In the genomic region with DNA sequence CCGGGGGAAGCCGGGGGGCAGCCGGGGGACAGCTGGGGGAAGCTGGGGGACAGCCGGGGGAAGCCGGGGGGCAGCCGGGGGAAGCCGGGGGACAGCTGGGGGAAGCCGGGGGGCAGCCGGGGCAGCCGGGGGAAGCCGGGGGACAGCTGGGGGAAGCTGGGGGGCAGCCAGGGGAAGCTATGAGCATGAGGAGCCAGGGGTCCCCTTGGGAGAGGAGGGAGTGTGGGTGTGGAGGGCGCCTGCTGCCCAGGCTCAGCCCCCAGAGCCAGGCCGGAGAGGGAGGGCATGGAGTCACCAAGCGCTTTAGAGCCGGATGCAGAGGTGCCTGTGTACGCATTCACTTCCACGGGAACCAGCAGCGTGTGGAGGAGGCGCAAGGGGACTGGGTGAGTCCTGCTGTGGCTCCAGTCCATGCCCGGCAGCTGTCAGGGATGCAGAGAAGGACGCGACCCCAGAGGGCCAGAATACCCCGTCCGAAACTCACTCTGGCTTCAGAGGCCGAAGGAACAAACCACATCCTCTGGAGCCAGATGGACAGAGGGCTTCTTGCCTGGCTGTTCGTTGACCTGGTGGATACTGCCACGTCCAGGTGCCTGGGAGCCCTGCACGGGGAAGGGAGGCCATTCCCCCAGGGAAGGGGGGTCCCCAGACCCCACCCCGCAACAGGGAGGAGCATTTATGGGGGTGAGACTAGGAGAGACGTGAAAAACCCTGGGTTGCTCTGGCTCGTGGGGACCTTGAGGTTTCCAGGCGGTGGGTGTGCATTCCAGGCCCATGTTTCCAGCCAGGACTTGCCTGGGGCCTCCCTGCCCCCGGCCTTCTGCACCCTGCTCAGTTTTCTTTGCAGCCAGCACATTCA, we compare ENCODE assay signal across 1 cellular context.
TF ChIP-seq lines count a peak whose summit lies in the region.

No MANE protein-coding gene starts in this region.

TF ChIP-seq in HepG2, 621 proteins besides CTCF, POLR2A, EP300 and RAD21 (continued from another document):
- TF ChIP-seq ZNF749 (CRISPR knock-in tag; IDR thresholded peaks at IDR 0.05; ENCODE audit: borderline replicate concordance), result no peak
- TF ChIP-seq PCBP1 (IDR thresholded peaks at IDR 0.05; ENCODE audit: borderline replicate concordance, low read depth, low read length), result no peak
- no peak for TF ChIP-seq EEA1 (CRISPR knock-in tag; IDR thresholded peaks at IDR 0.05; ENCODE audit: borderline replicate concordance)
- TF ChIP-seq GTF3A (CRISPR knock-in tag; conservative IDR thresholded peaks at IDR 0.05), result no peak
- no peak for TF ChIP-seq ZBTB8A (CRISPR knock-in tag; IDR thresholded peaks at IDR 0.05; ENCODE audit: borderline replicate concordance, low read depth)
- TF ChIP-seq ZNF687 (CRISPR knock-in tag; IDR thresholded peaks at IDR 0.05), result peak; percentile 64
- TF ChIP-seq NFYB (CRISPR knock-in tag; IDR thresholded peaks at IDR 0.05), result no peak
- TF ChIP-seq ZBTB38 (CRISPR knock-in tag; IDR thresholded peaks at IDR 0.05), result 0 out of 2 replicates have a peak, but pooled peaks have one; percentile 16
- TF ChIP-seq KDM2A (CRISPR knock-in tag; IDR thresholded peaks at IDR 0.05; ENCODE audit: borderline replicate concordance, low read depth), result peak; percentile 21; the same call in 1 of the 2 replicates
- TF ChIP-seq MBD4 (IDR thresholded peaks at IDR 0.05; ENCODE audit: borderline replicate concordance, low read length), result no peak
- TF ChIP-seq, protein P1, sequence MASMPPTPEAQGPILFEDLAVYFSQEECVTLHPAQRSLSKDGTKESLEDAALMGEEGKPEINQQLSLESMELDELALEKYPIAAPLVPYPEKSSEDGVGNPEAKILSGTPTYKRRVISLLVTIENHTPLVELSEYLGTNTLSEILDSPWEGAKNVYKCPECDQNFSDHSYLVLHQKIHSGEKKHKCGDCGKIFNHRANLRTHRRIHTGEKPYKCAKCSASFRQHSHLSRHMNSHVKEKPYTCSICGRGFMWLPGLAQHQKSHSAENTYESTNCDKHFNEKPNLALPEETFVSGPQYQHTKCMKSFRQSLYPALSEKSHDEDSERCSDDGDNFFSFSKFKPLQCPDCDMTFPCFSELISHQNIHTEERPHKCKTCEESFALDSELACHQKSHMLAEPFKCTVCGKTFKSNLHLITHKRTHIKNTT (CRISPR knock-in tag; IDR thresholded peaks at IDR 0.05), result no peak
- no peak for TF ChIP-seq ZMYM3 (CRISPR knock-in tag; IDR thresholded peaks at IDR 0.05)
- TF ChIP-seq FOXA1 (IDR thresholded peaks at IDR 0.05), result no peak
- TF ChIP-seq FOXA1 (CRISPR knock-in tag; IDR thresholded peaks at IDR 0.05), result 0 out of 2 replicates have a peak, but pooled peaks have one; percentile 11
- TF ChIP-seq YEATS4 (CRISPR knock-in tag; IDR thresholded peaks at IDR 0.05; ENCODE audit: borderline replicate concordance), result no peak
- TF ChIP-seq EED (CRISPR knock-in tag; IDR thresholded peaks at IDR 0.05), result no peak
- TF ChIP-seq ZNF232 (CRISPR knock-in tag; IDR thresholded peaks at IDR 0.05; ENCODE audit: borderline replicate concordance), result no peak
- TF ChIP-seq, protein P2, sequence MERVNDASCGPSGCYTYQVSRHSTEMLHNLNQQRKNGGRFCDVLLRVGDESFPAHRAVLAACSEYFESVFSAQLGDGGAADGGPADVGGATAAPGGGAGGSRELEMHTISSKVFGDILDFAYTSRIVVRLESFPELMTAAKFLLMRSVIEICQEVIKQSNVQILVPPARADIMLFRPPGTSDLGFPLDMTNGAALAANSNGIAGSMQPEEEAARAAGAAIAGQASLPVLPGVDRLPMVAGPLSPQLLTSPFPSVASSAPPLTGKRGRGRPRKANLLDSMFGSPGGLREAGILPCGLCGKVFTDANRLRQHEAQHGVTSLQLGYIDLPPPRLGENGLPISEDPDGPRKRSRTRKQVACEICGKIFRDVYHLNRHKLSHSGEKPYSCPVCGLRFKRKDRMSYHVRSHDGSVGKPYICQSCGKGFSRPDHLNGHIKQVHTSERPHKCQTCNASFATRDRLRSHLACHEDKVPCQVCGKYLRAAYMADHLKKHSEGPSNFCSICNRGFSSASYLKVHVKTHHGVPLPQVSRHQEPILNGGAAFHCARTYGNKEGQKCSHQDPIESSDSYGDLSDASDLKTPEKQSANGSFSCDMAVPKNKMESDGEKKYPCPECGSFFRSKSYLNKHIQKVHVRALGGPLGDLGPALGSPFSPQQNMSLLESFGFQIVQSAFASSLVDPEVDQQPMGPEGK (CRISPR knock-in tag; IDR thresholded peaks at IDR 0.05), result peak; percentile 32; the same call in 1 of the 2 replicates
- no peak for TF ChIP-seq IKZF1 (IDR thresholded peaks at IDR 0.05)
- no peak for TF ChIP-seq SUZ12 (IDR thresholded peaks at IDR 0.05; ENCODE audit: low read depth, low read length)
- TF ChIP-seq ZNF558 (CRISPR knock-in tag; IDR thresholded peaks at IDR 0.05; ENCODE audit: borderline replicate concordance), result 0 out of 2 replicates have a peak, but pooled peaks have one; percentile 45
- no peak for TF ChIP-seq TARDBP (CRISPR knock-in tag; IDR thresholded peaks at IDR 0.05)
- TF ChIP-seq, protein P3, sequence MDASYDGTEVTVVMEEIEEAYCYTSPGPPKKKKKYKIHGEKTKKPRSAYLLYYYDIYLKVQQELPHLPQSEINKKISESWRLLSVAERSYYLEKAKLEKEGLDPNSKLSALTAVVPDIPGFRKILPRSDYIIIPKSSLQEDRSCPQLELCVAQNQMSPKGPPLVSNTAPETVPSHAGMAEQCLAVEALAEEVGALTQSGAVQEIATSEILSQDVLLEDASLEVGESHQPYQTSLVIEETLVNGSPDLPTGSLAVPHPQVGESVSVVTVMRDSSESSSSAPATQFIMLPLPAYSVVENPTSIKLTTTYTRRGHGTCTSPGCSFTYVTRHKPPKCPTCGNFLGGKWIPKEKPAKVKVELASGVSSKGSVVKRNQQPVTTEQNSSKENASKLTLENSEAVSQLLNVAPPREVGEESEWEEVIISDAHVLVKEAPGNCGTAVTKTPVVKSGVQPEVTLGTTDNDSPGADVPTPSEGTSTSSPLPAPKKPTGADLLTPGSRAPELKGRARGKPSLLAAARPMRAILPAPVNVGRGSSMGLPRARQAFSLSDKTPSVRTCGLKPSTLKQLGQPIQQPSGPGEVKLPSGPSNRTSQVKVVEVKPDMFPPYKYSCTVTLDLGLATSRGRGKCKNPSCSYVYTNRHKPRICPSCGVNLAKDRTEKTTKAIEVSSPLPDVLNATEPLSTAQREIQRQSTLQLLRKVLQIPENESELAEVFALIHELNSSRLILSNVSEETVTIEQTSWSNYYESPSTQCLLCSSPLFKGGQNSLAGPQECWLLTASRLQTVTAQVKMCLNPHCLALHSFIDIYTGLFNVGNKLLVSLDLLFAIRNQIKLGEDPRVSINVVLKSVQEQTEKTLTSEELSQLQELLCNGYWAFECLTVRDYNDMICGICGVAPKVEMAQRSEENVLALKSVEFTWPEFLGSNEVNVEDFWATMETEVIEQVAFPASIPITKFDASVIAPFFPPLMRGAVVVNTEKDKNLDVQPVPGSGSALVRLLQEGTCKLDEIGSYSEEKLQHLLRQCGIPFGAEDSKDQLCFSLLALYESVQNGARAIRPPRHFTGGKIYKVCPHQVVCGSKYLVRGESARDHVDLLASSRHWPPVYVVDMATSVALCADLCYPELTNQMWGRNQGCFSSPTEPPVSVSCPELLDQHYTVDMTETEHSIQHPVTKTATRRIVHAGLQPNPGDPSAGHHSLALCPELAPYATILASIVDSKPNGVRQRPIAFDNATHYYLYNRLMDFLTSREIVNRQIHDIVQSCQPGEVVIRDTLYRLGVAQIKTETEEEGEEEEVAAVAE (CRISPR knock-in tag; IDR thresholded peaks at IDR 0.05; ENCODE audit: borderline replicate concordance), result no peak
- no peak for TF ChIP-seq ZNF652 (CRISPR knock-in tag; IDR thresholded peaks at IDR 0.05; ENCODE audit: borderline replicate concordance, low read depth)
- no peak for TF ChIP-seq ZNF572 (CRISPR knock-in tag; IDR thresholded peaks at IDR 0.05)
- no peak for TF ChIP-seq GTF2F1 (IDR thresholded peaks at IDR 0.05; ENCODE audit: low read length)
- TF ChIP-seq ZFP36L1 (CRISPR knock-in tag; IDR thresholded peaks at IDR 0.05), result no peak
- no peak for TF ChIP-seq KIAA2018 (CRISPR knock-in tag; IDR thresholded peaks at IDR 0.05; ENCODE audit: borderline replicate concordance)
- no peak for TF ChIP-seq ZNF296 (CRISPR knock-in tag; conservative IDR thresholded peaks at IDR 0.05)
- TF ChIP-seq, protein P4, sequence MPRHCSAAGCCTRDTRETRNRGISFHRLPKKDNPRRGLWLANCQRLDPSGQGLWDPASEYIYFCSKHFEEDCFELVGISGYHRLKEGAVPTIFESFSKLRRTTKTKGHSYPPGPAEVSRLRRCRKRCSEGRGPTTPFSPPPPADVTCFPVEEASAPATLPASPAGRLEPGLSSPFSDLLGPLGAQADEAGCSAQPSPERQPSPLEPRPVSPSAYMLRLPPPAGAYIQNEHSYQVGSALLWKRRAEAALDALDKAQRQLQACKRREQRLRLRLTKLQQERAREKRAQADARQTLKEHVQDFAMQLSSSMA (CRISPR knock-in tag; IDR thresholded peaks at IDR 0.05), result no peak
- no peak for TF ChIP-seq ZNF589 (CRISPR knock-in tag; conservative IDR thresholded peaks at IDR 0.05)
- no peak for TF ChIP-seq ZNF781 (CRISPR knock-in tag; IDR thresholded peaks at IDR 0.05; ENCODE audit: borderline replicate concordance, not compliant biosample characterization)
TF ChIP-seq in HepG2: peak in this region for 8.
